12 cellular contexts compared by ENCODE assay signal in the genomic region with DNA sequence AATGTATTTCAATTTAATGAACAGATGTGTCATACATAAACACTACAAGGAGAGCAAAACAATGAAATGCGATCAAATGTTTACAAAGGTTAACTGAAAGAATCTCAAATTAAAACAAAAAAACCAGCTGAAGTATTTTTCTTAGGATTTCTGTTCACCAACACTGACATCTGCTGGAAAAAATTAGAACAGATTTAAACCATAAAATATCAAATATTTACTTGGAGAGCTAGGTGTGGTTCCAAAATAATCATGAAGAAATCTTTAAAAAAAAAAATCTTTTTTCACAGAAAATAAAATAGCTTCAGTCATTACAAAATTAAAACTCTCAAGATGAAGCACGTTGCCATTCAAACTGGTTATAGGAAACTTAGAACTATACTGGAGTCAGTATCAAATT. TPM values are rescaled to one million over a fixed set of nuclear protein-coding genes. Genes with fewer than 3 reads are reported as not detected.
DNase-seq lines count a peak whose midpoint lies in the region; ATAC-seq and TF ChIP-seq lines count a peak whose summit lies in the region.
"Had no signal": no experiment of that assay in that cellular context is flagged by ENCODE, and none has a peak within 500 bp of the region (broad histone marks: within the 10 kb centered on the region; RNA-seq: fewer than 3 reads in every experiment).

No MANE protein-coding gene starts in this region.

- WGBS in heart left ventricle, 4 donors, result 71 to 77% (median 75%) methylated on average over 2 of the region's 2 CpGs

- H3K27ac ChIP-seq in heart left ventricle, result no peak overlapping the region
- H3K27ac ChIP-seq in right atrium auricular region, result no peak overlapping the region
- H3K27ac ChIP-seq in Panc1 (ENCODE audit: low read length), result no peak overlapping the region
- H3K27ac ChIP-seq in CD8-positive, alpha-beta T cell (ENCODE audit: low read depth, low read length), result no peak overlapping the region
- H3K27ac ChIP-seq in CD4-positive, alpha-beta memory T cell (ENCODE audit: low read depth, low read length), result no peak overlapping the region

- BruUV-seq in Panc1 (replicated peaks; lab: Mats Ljungman, UMichigan), result no TSS peak

- H3K9me3 ChIP-seq in heart left ventricle, result no peaks in the 10 kb centered on the region
- no peaks in the 10 kb centered on the region for H3K9me3 ChIP-seq in right atrium auricular region
- H3K9me3 ChIP-seq in Panc1 (ENCODE audit: control insufficient read depth, insufficient read depth, low read depth, low read length), result no peaks in the 10 kb centered on the region
- H3K9me3 ChIP-seq in CD8-positive, alpha-beta T cell (ENCODE audit: low read length), result no peaks in the 10 kb centered on the region
- H3K9me3 ChIP-seq in CD4-positive, alpha-beta memory T cell (ENCODE audit: control insufficient read depth in 1 of 2, low read length in 2 of 2), result no peaks in the 10 kb centered on the region

- no peak for DNase-seq in heart left ventricle
- DNase-seq in right atrium auricular region (ENCODE audit: low spot score), result no peak
- DNase-seq in Panc1 (ENCODE audit: low read depth, low spot score), result no peak
- DNase-seq in fibroblast of mammary gland (ENCODE audit: low read depth), result peak; percentile 24
- DNase-seq in type B pancreatic cell (ENCODE audit: extremely low spot score, unreplicated experiment), result no peak
- no peak for DNase-seq in CD8-positive, alpha-beta T cell
- no peak for DNase-seq in hypothalamus (lab: John Stamatoyannopoulos, UW)
- no peak for DNase-seq in CD4-positive, alpha-beta memory T cell
- DNase-seq: activated T-cell treated with anti-CD3 and anti-CD28 coated beads, Interleukin-2, amount 50 U/mL, for 4 hours; effector CD8-positive, alpha-beta T cell; NCI-H1048; stimulated activated CD4-positive, alpha-beta T cell treated with anti-CD3 and anti-CD28 coated beads, Interleukin-2, amount 100 ng/mL, for 48 hours had no signal

- peaks cover 9% of the 10 kb centered on the region for H3K4me1 Mint-ChIP-seq in type B pancreatic cell (ENCODE audit: unreplicated experiment)
- peaks cover 28% of the 10 kb centered on the region for H3K4me1 Mint-ChIP-seq in CD8-positive, alpha-beta T cell (ENCODE audit: low read depth)
- H3K4me1 Mint-ChIP-seq in CD4-positive, alpha-beta memory T cell, result peaks cover 13 to 30% (median 19%) of the 10 kb centered on the region in 4 donors

- peaks cover 2 to 100% (median 95%) of the 10 kb centered on the region in 9 donors for H3K36me3 ChIP-seq in heart left ventricle
- H3K36me3 ChIP-seq in right atrium auricular region, result peaks cover 69% of the 10 kb centered on the region
- H3K36me3 ChIP-seq in Panc1 (ENCODE audit: control insufficient read depth, insufficient read depth, low read length), result peaks cover 73% of the 10 kb centered on the region
- H3K36me3 ChIP-seq in CD8-positive, alpha-beta T cell (ENCODE audit: insufficient read depth, low read length), result peaks cover 42% of the 10 kb centered on the region
- H3K36me3 ChIP-seq in CD4-positive, alpha-beta memory T cell (ENCODE audit: insufficient read depth, low read length), result peaks cover 75% of the 10 kb centered on the region

- peaks cover 27% of the 10 kb centered on the region for H3K36me3 Mint-ChIP-seq in type B pancreatic cell
- H3K36me3 Mint-ChIP-seq in CD8-positive, alpha-beta T cell, result peaks cover 73% of the 10 kb centered on the region
- peaks cover 41 to 57% of the 10 kb centered on the region in 2 donors for H3K36me3 Mint-ChIP-seq in CD4-positive, alpha-beta memory T cell

- H3K27me3 ChIP-seq in heart left ventricle (no peaks in the 10 kb centered on the region), right atrium auricular region (no peaks in the 10 kb centered on the region), Panc1 (ENCODE audit: control insufficient read depth, insufficient read depth, low read length) (no peaks in the 10 kb centered on the region)
- no peaks in the 10 kb centered on the region for H3K27me3 ChIP-seq in CD8-positive, alpha-beta T cell (ENCODE audit: insufficient read depth, low read length)
- no peaks in the 10 kb centered on the region for H3K27me3 ChIP-seq in CD4-positive, alpha-beta memory T cell (ENCODE audit: insufficient read depth, low read length)

- POLR2A ChIA-PET in Panc1 (lab: Charles Lee), result interaction anchor here (0.7 kb wide), 1 partner anchor 1716 kb away, joined by 3 read pairs; a partner anchor contains a TSS
- POLR2A ChIA-PET in CD8-positive, alpha-beta T cell (lab: Charles Lee), result no interaction called here
- POLR2A ChIA-PET in CD4-positive, alpha-beta memory T cell (lab: Charles Lee; ENCODE audit: partially characterized antibody), result interaction anchor here (1.3 kb wide), 1 partner anchor 13 kb away, joined by 6 read pairs; a partner anchor contains a TSS

- TF ChIP-seq CTCF in heart left ventricle (IDR thresholded peaks at IDR 0.05) (peak in 8 of 12 donors; percentile 18 to 52 (median 31)), right atrium auricular region (IDR thresholded peaks at IDR 0.05) (peak in 1 of 2 donors; percentile 42), Panc1 (IDR thresholded peaks at IDR 0.05) (peak; percentile 38; the same call in 1 of the 2 replicates), fibroblast of mammary gland (conservative IDR thresholded peaks at IDR 0.05; ENCODE audit: control insufficient read depth, insufficient read depth, low read depth, low read length) (peak; percentile 26), type B pancreatic cell (conservative IDR thresholded peaks at IDR 0.05) (peak; percentile 71)
- no peak for TF ChIP-seq CTCF in CD8-positive, alpha-beta T cell (IDR thresholded peaks at IDR 0.05)

- H3K27me3 Mint-ChIP-seq in type B pancreatic cell, result no peaks in the 10 kb centered on the region
- no peaks in the 10 kb centered on the region for H3K27me3 Mint-ChIP-seq in CD8-positive, alpha-beta T cell (ENCODE audit: low read depth)
- no peaks in the 10 kb centered on the region for H3K27me3 Mint-ChIP-seq in CD4-positive, alpha-beta memory T cell

- TF ChIP-seq POLR2A in heart left ventricle (IDR thresholded peaks at IDR 0.05), result no peak

- ATAC-seq in heart left ventricle, result no peak
- no peak for ATAC-seq in Panc1
- no peak for ATAC-seq in CD8-positive, alpha-beta T cell
- ATAC-seq: activated T-cell treated with anti-CD3 and anti-CD28 coated beads, Interleukin-2, amount 50 U/mL, for 4 hours had no signal

- no peak overlapping the region for H3K4me3 ChIP-seq in heart left ventricle
- H3K4me3 ChIP-seq in right atrium auricular region, result no peak overlapping the region
- H3K4me3 ChIP-seq in Panc1 (ENCODE audit: low read depth in 2 of 2, low read length in 2 of 2), result no peak overlapping the region
- no peak overlapping the region for H3K4me3 ChIP-seq in fibroblast of mammary gland (ENCODE audit: control insufficient read depth, low read depth, low read length)
- H3K4me3 ChIP-seq in CD8-positive, alpha-beta T cell (ENCODE audit: low read depth, low read length), result no peak overlapping the region
- H3K4me3 ChIP-seq in CD4-positive, alpha-beta memory T cell (ENCODE audit: low read length in 2 of 2), result no peak overlapping the region

- intact Hi-C loops in heart left ventricle (cut with DNase I) (no loop called here), Panc1 (cut with micrococcal nuclease; ENCODE audit: unreplicated experiment) (no loop called here)
- intact Hi-C loops in CD8-positive, alpha-beta T cell (cut with DNase I, micrococcal nuclease), result no loop called here
- intact Hi-C loops in CD4-positive, alpha-beta memory T cell (cut with micrococcal nuclease), result no loop called here

- H3K9me3 Mint-ChIP-seq in type B pancreatic cell, result no peaks in the 10 kb centered on the region
- no peaks in the 10 kb centered on the region for H3K9me3 Mint-ChIP-seq in CD8-positive, alpha-beta T cell
- no peaks in the 10 kb centered on the region for H3K9me3 Mint-ChIP-seq in CD4-positive, alpha-beta memory T cell
- H3K9me3 Mint-ChIP-seq: activated T-cell treated with anti-CD3 and anti-CD28 coated beads, Interleukin-2, amount 50 U/mL, for 4 hours had no signal

- no peak overlapping the region for H3K27ac Mint-ChIP-seq in type B pancreatic cell
- H3K27ac Mint-ChIP-seq in CD8-positive, alpha-beta T cell, result no peak overlapping the region
- H3K27ac Mint-ChIP-seq in CD4-positive, alpha-beta memory T cell, result no peak overlapping the region

- H3K4me1 ChIP-seq in heart left ventricle (peaks cover 0 to 13% (median 5%) of the 10 kb centered on the region in 12 donors), right atrium auricular region (peaks cover 0 to 12% of the 10 kb centered on the region in 2 donors), Panc1 (ENCODE audit: control insufficient read depth, insufficient read depth, low read length) (no peaks in the 10 kb centered on the region)
- H3K4me1 ChIP-seq in CD8-positive, alpha-beta T cell (ENCODE audit: insufficient read depth, low read length), result no peaks in the 10 kb centered on the region
- H3K4me1 ChIP-seq in CD4-positive, alpha-beta memory T cell (ENCODE audit: insufficient read depth, low read length), result peaks cover 21% of the 10 kb centered on the region

- CTCF ChIA-PET in Panc1 (lab: Charles Lee), result no interaction called here
- CTCF ChIA-PET in CD8-positive, alpha-beta T cell (lab: Charles Lee), result interaction anchor here (1.3 to 2.8 kb wide), 3 partner anchors 12 to 556 kb away, joined by 3 to 10 read pairs (median 6); no protein-coding TSS in a partner anchor
- CTCF ChIA-PET in CD4-positive, alpha-beta memory T cell (lab: Charles Lee; ENCODE audit: partially characterized antibody), result interaction anchor here (1.1 to 1.5 kb wide), 2 partner anchors 10 to 13 kb away, joined by 3 read pairs; no protein-coding TSS in a partner anchor

- in situ Hi-C loops in Panc1 (cut with HindIII; ENCODE audit: low pct_unique_long_range_greater_than_20kb, low sequenced_read_pairs), result no loop called here

- no peak overlapping the region for H3K4me3 Mint-ChIP-seq in type B pancreatic cell
- no peak overlapping the region for H3K4me3 Mint-ChIP-seq in CD8-positive, alpha-beta T cell
- no peak overlapping the region for H3K4me3 Mint-ChIP-seq in CD4-positive, alpha-beta memory T cell
- H3K4me3 Mint-ChIP-seq: activated T-cell treated with anti-CD3 and anti-CD28 coated beads, Interleukin-2, amount 50 U/mL, for 4 hours had no signal

RNA-seq across cellular contexts. Expression of a gene that starts 13.8 kb away (rescaled TPM):
- total RNA-seq in heart left ventricle (100 to 1,000 TPM in 8 of 9 donors, 10 to 100 TPM in 1; 66.6 to 130 (median 117) TPM), right atrium auricular region (10 to 100 TPM; 82.3 to 90.5 TPM), Panc1 (2021; ENCODE audit: unreplicated experiment) (120 TPM), type B pancreatic cell (ENCODE audit: low replicate concordance) (87.3 and 98.0 TPM in 2 replicates)
- 100 to 1,000 TPM in 1 of 2 donors, 10 to 100 TPM in 1; 34.0 to 152 TPM for polyA plus RNA-seq in heart left ventricle
- 58.3 TPM for polyA plus RNA-seq in Panc1 (2012; ENCODE audit: insufficient read length)
- total RNA-seq in CD8-positive, alpha-beta T cell, result 10 to 100 TPM; 74.1 to 84.7 TPM
- total RNA-seq in CD4-positive, alpha-beta memory T cell, result 10 to 100 TPM; 66.4 to 69.4 TPM
- 100 to 1,000 TPM; 113 to 163 TPM for polyA plus RNA-seq in CD4-positive, alpha-beta memory T cell
